In genomic region chr5:68099327-68099726, GRCh38 we compare ENCODE assay signal across 35 cellular contexts.
"Had no signal": no experiment of that assay in that cellular context is flagged by ENCODE, and none has a peak within 500 bp of the region (broad histone marks: within the 10 kb centered on the region; RNA-seq: fewer than 3 reads in every experiment).

No MANE protein-coding gene starts in this region.

- H3K4me2 ChIP-seq: KMS-11 had no signal

- DNase-seq: Karpas-422, Kasumi-1, KG1, MG63, MM.1S, MV-4-11, NCI-H1048, NCI-H1092, NCI-H1092 treated with DMSO at 0.1 percent for 48 hours, NCI-H1105, NCI-H1105 treated with DMSO at 0.1 percent for 48 hours, NCI-H1417, NCI-H1417 treated with DMSO at 0.1 percent for 48 hours, NCI-H1436, NCI-H1436 treated with DMSO at 0.1 percent for 48 hours, NCI-H146, NCI-H1694, NCI-H1694 treated with DMSO at 0.1 percent for 48 hours, NCI-H187, NCI-H187 treated with DMSO at 0.1 percent for 48 hours, NCI-H1930, NCI-H2029, NCI-H2029 treated with DMSO at 0.1 percent for 48 hours, NCI-H2081, NCI-H2081 treated with DMSO at 0.1 percent for 48 hours, NCI-H2107, NCI-H2171, NCI-H2171 treated with DMSO at 0.1 percent for 48 hours, NCI-H2227 treated with DMSO at 0.1 percent for 48 hours, NCI-H226, NCI-H345, NCI-H446, NCI-H446 treated with DMSO at 0.1 percent for 48 hours, NCI-H510A had no signal

- H3K9ac ChIP-seq: KMS-11 had no signal

- H3K27ac ChIP-seq: KMS-11 had no signal

- H3K36me3 ChIP-seq: MG63 had no signal

- H3K4me3 ChIP-seq: MG63 had no signal

- H3K27me3 ChIP-seq: MG63 had no signal

- H3K9me3 ChIP-seq: MG63 had no signal
